8 cellular contexts compared by ENCODE assay signal in the genomic region with DNA sequence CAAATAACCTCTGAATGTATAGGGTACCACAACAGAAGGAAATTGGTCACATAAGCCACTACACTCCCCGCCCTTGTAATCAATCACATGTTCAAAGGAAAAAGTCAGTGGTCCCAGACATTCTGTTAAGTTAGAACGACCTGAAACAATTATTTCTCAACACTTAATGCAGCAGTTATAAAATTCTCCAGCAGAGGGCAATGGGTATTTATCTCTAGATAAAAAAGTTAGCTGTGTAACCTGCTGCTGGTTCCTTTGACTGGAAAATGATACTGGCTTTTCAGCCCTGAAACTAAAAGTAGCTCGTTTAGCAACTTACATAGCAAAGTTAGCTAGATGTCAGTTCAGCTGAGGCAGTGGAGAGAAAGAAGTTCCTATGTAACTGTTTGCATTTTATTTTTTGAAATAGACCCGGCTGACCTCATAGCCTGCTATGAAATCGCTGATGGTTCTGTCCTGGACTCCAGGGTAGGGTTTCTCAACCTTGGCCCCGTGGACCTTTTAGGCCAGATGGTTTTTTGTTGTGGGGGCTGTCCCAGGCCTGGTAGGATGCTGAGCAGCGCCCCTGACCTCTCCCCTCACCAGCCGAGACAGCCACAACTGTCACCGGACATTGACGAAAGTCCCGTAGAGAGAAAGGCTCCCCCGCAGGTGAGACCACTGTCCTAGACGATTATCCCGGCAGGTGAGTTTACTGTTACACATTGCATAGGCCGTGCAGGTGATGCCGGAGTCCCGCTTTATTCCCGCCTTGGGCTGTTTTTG. TPM values are rescaled to one million over a fixed set of nuclear protein-coding genes. Genes with fewer than 3 reads are reported as not detected.
DNase-seq lines count a peak whose midpoint lies in the region; ATAC-seq and TF ChIP-seq lines count a peak whose summit lies in the region.

No MANE protein-coding gene starts in this region.

- TF ChIP-seq POLR2A in right lobe of liver (IDR thresholded peaks at IDR 0.05): no peak

- peaks cover 0 to 8% (median 3%) of the 10 kb centered on the region in 4 donors for H3K4me1 ChIP-seq in right lobe of liver

- peak overlapping the region in 2 of 3 donors; percentile 6 to 18 for H3K27ac ChIP-seq in right lobe of liver

- intact Hi-C loops in activated naive CD4-positive, alpha-beta T cell treated with anti-CD3 and anti-CD28 coated beads for 36 hours (cut with micrococcal nuclease): loop anchor here (1.0 to 2.0 kb wide), 3 partner anchors 38 to 928 kb away; no protein-coding TSS in a partner anchor
- intact Hi-C loops in right lobe of liver (cut with DNase I): no loop called here

- H3K9me3 ChIP-seq in right lobe of liver: no peaks in the 10 kb centered on the region

- peak; percentile 85 to 88 (median 87) for ATAC-seq in right lobe of liver
- no peak for ATAC-seq in GM21360 (IDR thresholded peaks at IDR 0.05; ENCODE audit: unreplicated experiment)

- no peak overlapping the region for H3K4me3 Mint-ChIP-seq in activated naive CD4-positive, alpha-beta T cell treated with anti-CD3 and anti-CD28 coated beads for 36 hours
- H3K4me3 Mint-ChIP-seq in HFFc6: no peak overlapping the region

- H3K4me1 Mint-ChIP-seq in activated naive CD4-positive, alpha-beta T cell treated with anti-CD3 and anti-CD28 coated beads for 36 hours (ENCODE audit: low read depth): peaks cover 8% of the 10 kb centered on the region
- H3K4me1 Mint-ChIP-seq in HFFc6 (ENCODE audit: low read depth): peaks cover 6% of the 10 kb centered on the region; the same call in 1 of the 2 replicates

- no peaks in the 10 kb centered on the region for H3K36me3 ChIP-seq in right lobe of liver

- H3K4me3 ChIP-seq in cardiac fibroblast (replicated peaks in 1 of 2; ENCODE audit: low read depth in 2 of 2, low read length in 2 of 2) (no peak overlapping the region), right lobe of liver (no peak overlapping the region)

- no peaks in the 10 kb centered on the region for H3K36me3 Mint-ChIP-seq in activated naive CD4-positive, alpha-beta T cell treated with anti-CD3 and anti-CD28 coated beads for 36 hours (ENCODE audit: low read depth)
- no peaks in the 10 kb centered on the region for H3K36me3 Mint-ChIP-seq in HFFc6 (ENCODE audit: low read depth)

- 26% methylated on average over 8 of the region's 18 CpGs for WGBS in right lobe of liver (ENCODE audit: insufficient coverage, low coverage, low lambda C conversion rate, missing lambda C conversion rate)

- no peaks in the 10 kb centered on the region for H3K27me3 Mint-ChIP-seq in activated naive CD4-positive, alpha-beta T cell treated with anti-CD3 and anti-CD28 coated beads for 36 hours (ENCODE audit: low read depth)
- peaks cover 15% of the 10 kb centered on the region for H3K27me3 Mint-ChIP-seq in HFFc6 (ENCODE audit: insufficient read depth)

- no peaks in the 10 kb centered on the region for H3K9me3 Mint-ChIP-seq in activated naive CD4-positive, alpha-beta T cell treated with anti-CD3 and anti-CD28 coated beads for 36 hours
- no peaks in the 10 kb centered on the region for H3K9me3 Mint-ChIP-seq in HFFc6

- no peak overlapping the region for H3K27ac Mint-ChIP-seq in activated naive CD4-positive, alpha-beta T cell treated with anti-CD3 and anti-CD28 coated beads for 36 hours
- no peak overlapping the region for H3K27ac Mint-ChIP-seq in HFFc6

- CTCF ChIA-PET in activated naive CD4-positive, alpha-beta T cell treated with anti-CD3 and anti-CD28 coated beads for 36 hours (lab: Charles Lee): interaction anchor here (0.5 to 4.3 kb wide), 21 partner anchors 8 to 870 kb away, joined by 3 to 34 read pairs (median 4); no protein-coding TSS in a partner anchor

- H3K27me3 ChIP-seq in right lobe of liver: no peaks in the 10 kb centered on the region

- TF ChIP-seq CTCF in HFFc6 (IDR thresholded peaks at IDR 0.05): peak; percentile 86
- TF ChIP-seq CTCF in cardiac fibroblast (IDR thresholded peaks at IDR 0.05; ENCODE audit: low read depth, low read length): peak; percentile 61
- peak; percentile 70 to 92 (median 76) for TF ChIP-seq CTCF in right lobe of liver (IDR thresholded peaks at IDR 0.05)

- peak; percentile 9 for DNase-seq in activated naive CD4-positive, alpha-beta T cell treated with anti-CD3 and anti-CD28 coated beads for 36 hours
- DNase-seq in activated naive CD4-positive, alpha-beta T cell (lab: John Stamatoyannopoulos, UW): no peak
- DNase-seq in HFFc6 (peak; percentile 65), NCI-H748 treated with DMSO at 0.1 percent for 48 hours (lab: John Stamatoyannopoulos, UW) (peak; percentile 14), cardiac fibroblast (ENCODE audit: low read depth in 2 of 2) (peak; percentile 72 to 77), right lobe of liver (no peak)
- no peak for DNase-seq in stimulated activated naive CD4-positive, alpha-beta T cell treated with Interleukin-2 at 50 U/mL for 16 hours (lab: John Stamatoyannopoulos, UW)

RNA-seq across cellular contexts. Expression of gene PROSER2, which starts 40.2 kb away (rescaled TPM):
- total RNA-seq in activated naive CD4-positive, alpha-beta T cell treated with anti-CD3 and anti-CD28 coated beads for 36 hours: under 1 TPM; 0.57 to 0.83 TPM
- total RNA-seq in HFFc6 (2021; fragmentation: NEBNext Ultra II Directional; extraction: Animal tissue kit (Norgen Biotek cat#: 25700)): 1 to 10 TPM in 5 of 6 experiments, under 1 TPM in 1; 0.74 to 2.9 (median 1.5) TPM
- total RNA-seq in right lobe of liver: 10 to 100 TPM; 24.5 to 65.9 (median 26.8) TPM

RNA-seq across cellular contexts. Expression of gene ECHDC3, which starts 40.8 kb away (rescaled TPM):
- 1 to 10 TPM; 1.3 to 1.5 TPM for total RNA-seq in activated naive CD4-positive, alpha-beta T cell treated with anti-CD3 and anti-CD28 coated beads for 36 hours
- 1 to 10 TPM in 2 of 6 experiments, under 1 TPM in 3, not detected in 1; 0.10 to 1.4 (median 0.23) TPM for total RNA-seq in HFFc6 (2021; fragmentation: NEBNext Ultra II Directional; extraction: Animal tissue kit (Norgen Biotek cat#: 25700))
- total RNA-seq in right lobe of liver: 100 to 1,000 TPM in 5 of 6 experiments, 10 to 100 TPM in 1; 85.0 to 304 (median 130) TPM

Comparison
In these comparisons a context has a peak if more than half of its experiments do, and no peak if none do; other contexts are left out.
1. DNase-seq: peak in activated naive CD4-positive, alpha-beta T cell treated with anti-CD3 and anti-CD28 coated beads for 36 hours (single experiment), HFFc6 (single experiment), NCI-H748 treated with DMSO at 0.1 percent for 48 hours (single experiment) and cardiac fibroblast (2 of 2); none in activated naive CD4-positive, alpha-beta T cell (0 of 4), right lobe of liver (0 of 3) and stimulated activated naive CD4-positive, alpha-beta T cell treated with Interleukin-2 at 50 U/mL for 16 hours (single experiment).
2. RNA of gene PROSER2, which starts 40.2 kb away (total RNA-seq): 24.5 to 65.9 TPM in right lobe of liver; 0.74 to 2.9 TPM in HFFc6 and 0.57 to 0.83 TPM in activated naive CD4-positive, alpha-beta T cell treated with anti-CD3 and anti-CD28 coated beads for 36 hours; every median in the first group is over 4 times any median in the second.
3. RNA of gene ECHDC3, which starts 40.8 kb away (total RNA-seq): 85.0 to 304 TPM in right lobe of liver; 1.3 to 1.5 TPM in activated naive CD4-positive, alpha-beta T cell treated with anti-CD3 and anti-CD28 coated beads for 36 hours and 0.10 to 1.4 TPM in HFFc6; every median in the first group is over 10 times any median in the second.
4. Peak in every context shown above with its lines, with median percentiles within 50 percentile points of each other: CTCF ChIP-seq.